Comparison of ENCODE assay signal across 17 cellular contexts in the genomic region with DNA sequence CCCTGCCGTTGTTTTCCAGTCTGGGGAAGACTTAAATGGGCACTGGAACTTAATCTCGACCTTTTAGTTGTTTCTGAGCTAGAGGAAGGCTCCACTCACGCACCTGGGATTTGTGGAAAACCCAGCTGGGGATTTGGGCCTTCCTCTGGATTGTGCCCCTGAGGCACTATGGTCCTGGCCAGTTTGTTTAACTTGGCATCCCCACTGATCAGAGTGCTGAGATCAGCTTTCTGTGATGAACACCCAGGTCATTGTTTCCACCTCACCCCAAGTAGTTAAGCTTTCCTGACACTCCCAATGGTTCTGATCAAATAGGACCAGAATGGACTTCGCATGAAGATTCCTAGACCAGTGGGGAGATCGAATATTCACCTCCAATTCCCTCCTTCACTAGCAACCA. TPM values are rescaled to one million over a fixed set of nuclear protein-coding genes. Genes with fewer than 3 reads are reported as not detected.
DNase-seq lines count a peak whose midpoint lies in the region; ATAC-seq and TF ChIP-seq lines count a peak whose summit lies in the region.
"Had no signal": no experiment of that assay in that cellular context is flagged by ENCODE, and none has a peak within 500 bp of the region (broad histone marks: within the 10 kb centered on the region; RNA-seq: fewer than 3 reads in every experiment).

No MANE protein-coding gene starts in this region.

- intact Hi-C loops in CD14-positive monocyte (cut with micrococcal nuclease) = no loop called here
- intact Hi-C loops in naive thymus-derived CD4-positive, alpha-beta T cell (cut with micrococcal nuclease) = no loop called here

- no peaks in the 10 kb centered on the region for H3K4me1 ChIP-seq in naive thymus-derived CD4-positive, alpha-beta T cell (ENCODE audit: control insufficient read depth in 2 of 2, insufficient read depth in 2 of 2, low read length in 2 of 2)
- H3K4me1 ChIP-seq: Caco-2, HAP-1 had no signal

- H3K4me3 ChIP-seq in naive thymus-derived CD4-positive, alpha-beta T cell (ENCODE audit: low read length) = no peak overlapping the region
- H3K4me3 ChIP-seq: HAP-1 had no signal

- TF ChIP-seq CTCF in CD14-positive monocyte (IDR thresholded peaks at IDR 0.05) = no peak

- peak overlapping the region in 5 of 7 donors; percentile 3 to 82 (median 65) for H3K27ac Mint-ChIP-seq in CD14-positive monocyte
- H3K27ac Mint-ChIP-seq in activated T-helper 17 cell treated with anti-CD3 and anti-CD28 coated beads, Interleukin-2, amount 50 U/mL, for 72 hours = peak overlapping the region; percentile 12
- H3K27ac Mint-ChIP-seq in naive thymus-derived CD4-positive, alpha-beta T cell = peak overlapping the region in 5 of 9 donors; percentile 34 to 78 (median 57)
- no peak overlapping the region for H3K27ac Mint-ChIP-seq in activated naive CD4-positive, alpha-beta T cell treated with anti-CD3 and anti-CD28 coated beads, Interleukin-2, amount 10 ng/mL, durations not matched to agents 7 days and 5 days

- H3K27ac ChIP-seq in naive thymus-derived CD4-positive, alpha-beta T cell (ENCODE audit: low read depth, low read length) = no peak overlapping the region

- H3K27me3 ChIP-seq in naive thymus-derived CD4-positive, alpha-beta T cell (ENCODE audit: control insufficient read depth in 2 of 2, insufficient read depth in 2 of 2, low read length in 2 of 2) = no peaks in the 10 kb centered on the region

- peaks cover 18% of the 10 kb centered on the region for H3K4me1 Mint-ChIP-seq in CD14-positive monocyte
- no peaks in the 10 kb centered on the region for H3K4me1 Mint-ChIP-seq in activated T-helper 17 cell treated with anti-CD3 and anti-CD28 coated beads, Interleukin-2, amount 50 U/mL, for 72 hours
- peaks cover 0 to 20% (median 5%) of the 10 kb centered on the region in 7 donors for H3K4me1 Mint-ChIP-seq in naive thymus-derived CD4-positive, alpha-beta T cell
- no peaks in the 10 kb centered on the region for H3K4me1 Mint-ChIP-seq in activated naive CD4-positive, alpha-beta T cell treated with anti-CD3 and anti-CD28 coated beads, Interleukin-2, amount 10 ng/mL, durations not matched to agents 7 days and 5 days

- H3K9me3 ChIP-seq in naive thymus-derived CD4-positive, alpha-beta T cell (ENCODE audit: control insufficient read depth in 2 of 3, low read length in 3 of 3) = peaks cover 0 to 17% (median 5%) of the 10 kb centered on the region in 3 experiments

- no peak for DNase-seq in CD14-positive monocyte (ENCODE audit: low spot score)
- DNase-seq in naive thymus-derived CD4-positive, alpha-beta T cell = no peak
- DNase-seq in DMS 273 treated with DMSO at 0.1 percent for 48 hours (lab: John Stamatoyannopoulos, UW) = no peak
- no peak for DNase-seq in activated naive CD4-positive, alpha-beta T cell treated with anti-CD3 and anti-CD28 coated beads, Interleukin-2, amount 10 ng/mL, durations not matched to agents 7 days and 5 days
- DNase-seq: C1 segment of cervical spinal cord; Caco-2; CD4-positive, CD25-positive, alpha-beta regulatory T cell; CD8-positive, alpha-beta T cell; DMS79; EL; GDM1; GOT3; HFFc6 had no signal

- ATAC-seq in activated T-helper 17 cell treated with anti-CD3 and anti-CD28 coated beads, Interleukin-2, amount 50 U/mL, for 72 hours (replicated peaks) = no peak
- ATAC-seq in naive thymus-derived CD4-positive, alpha-beta T cell = no peak
- ATAC-seq in GM18519 (IDR thresholded peaks at IDR 0.05; ENCODE audit: low FRiP score, unreplicated experiment) = no peak
- ATAC-seq: CD8-positive, alpha-beta T cell had no signal

- H3K36me3 ChIP-seq in naive thymus-derived CD4-positive, alpha-beta T cell (ENCODE audit: control insufficient read depth in 2 of 3, insufficient read depth in 3 of 3, low read length in 3 of 3) = peaks cover 9 to 71% (median 10%) of the 10 kb centered on the region in 3 experiments
- H3K36me3 ChIP-seq: HAP-1 had no signal

- POLR2A ChIA-PET in naive thymus-derived CD4-positive, alpha-beta T cell (lab: Charles Lee) = interaction anchor here (0.6 kb wide), 1 partner anchor 269 kb away, joined by 3 read pairs; no protein-coding TSS in a partner anchor

- H3K27me3 Mint-ChIP-seq in CD14-positive monocyte (ENCODE audit: low read depth in 3 of 3) = no peaks in the 10 kb centered on the region
- no peaks in the 10 kb centered on the region for H3K27me3 Mint-ChIP-seq in activated T-helper 17 cell treated with anti-CD3 and anti-CD28 coated beads, Interleukin-2, amount 50 U/mL, for 72 hours
- no peaks in the 10 kb centered on the region for H3K27me3 Mint-ChIP-seq in naive thymus-derived CD4-positive, alpha-beta T cell
- no peaks in the 10 kb centered on the region for H3K27me3 Mint-ChIP-seq in activated naive CD4-positive, alpha-beta T cell treated with anti-CD3 and anti-CD28 coated beads, Interleukin-2, amount 10 ng/mL, durations not matched to agents 7 days and 5 days
- H3K27me3 Mint-ChIP-seq: CD4-positive, CD25-positive, alpha-beta regulatory T cell had no signal

- peaks cover 19 to 33% (median 25%) of the 10 kb centered on the region in 7 donors for H3K9me3 Mint-ChIP-seq in CD14-positive monocyte
- peaks cover 13% of the 10 kb centered on the region for H3K9me3 Mint-ChIP-seq in activated T-helper 17 cell treated with anti-CD3 and anti-CD28 coated beads, Interleukin-2, amount 50 U/mL, for 72 hours
- H3K9me3 Mint-ChIP-seq in naive thymus-derived CD4-positive, alpha-beta T cell = peaks cover 0 to 53% (median 25%) of the 10 kb centered on the region in 11 donors
- peaks cover 23% of the 10 kb centered on the region for H3K9me3 Mint-ChIP-seq in activated naive CD4-positive, alpha-beta T cell treated with anti-CD3 and anti-CD28 coated beads, Interleukin-2, amount 10 ng/mL, durations not matched to agents 7 days and 5 days

- no peak overlapping the region for H3K4me3 Mint-ChIP-seq in CD14-positive monocyte
- H3K4me3 Mint-ChIP-seq in activated T-helper 17 cell treated with anti-CD3 and anti-CD28 coated beads, Interleukin-2, amount 50 U/mL, for 72 hours = no peak overlapping the region
- peak overlapping the region in 1 of 10 donors; percentile 6 for H3K4me3 Mint-ChIP-seq in naive thymus-derived CD4-positive, alpha-beta T cell
- no peak overlapping the region for H3K4me3 Mint-ChIP-seq in activated naive CD4-positive, alpha-beta T cell treated with anti-CD3 and anti-CD28 coated beads, Interleukin-2, amount 10 ng/mL, durations not matched to agents 7 days and 5 days
- H3K4me3 Mint-ChIP-seq: CD4-positive, CD25-positive, alpha-beta regulatory T cell; CD8-positive, alpha-beta T cell; HFFc6 had no signal

- H3K36me3 Mint-ChIP-seq in CD14-positive monocyte = peaks cover 82 to 89% of the 10 kb centered on the region in 2 donors
- H3K36me3 Mint-ChIP-seq in activated T-helper 17 cell treated with anti-CD3 and anti-CD28 coated beads, Interleukin-2, amount 50 U/mL, for 72 hours (ENCODE audit: low read depth) = peaks cover 98% of the 10 kb centered on the region
- H3K36me3 Mint-ChIP-seq in naive thymus-derived CD4-positive, alpha-beta T cell = peaks cover 33 to 83% (median 73%) of the 10 kb centered on the region in 5 donors
- H3K36me3 Mint-ChIP-seq in activated naive CD4-positive, alpha-beta T cell treated with anti-CD3 and anti-CD28 coated beads, Interleukin-2, amount 10 ng/mL, durations not matched to agents 7 days and 5 days = peaks cover 70% of the 10 kb centered on the region

- CTCF ChIA-PET in naive thymus-derived CD4-positive, alpha-beta T cell (lab: Charles Lee) = no interaction called here
- CTCF ChIA-PET in activated naive CD4-positive, alpha-beta T cell treated with anti-CD3 and anti-CD28 coated beads, Interleukin-2, amount 10 ng/mL, durations not matched to agents 7 days and 5 days (lab: Charles Lee) = no interaction called here

RNA-seq across cellular contexts. Expression of gene NAP1L5, which starts 20.5 kb away (rescaled TPM):
- under 1 TPM; 0.18 to 0.41 TPM for polyA plus RNA-seq in CD14-positive monocyte
- total RNA-seq in activated T-helper 17 cell treated with anti-CD3 and anti-CD28 coated beads, Interleukin-2, amount 50 U/mL, for 72 hours = 1 to 10 TPM; 2.0 to 4.1 TPM
- total RNA-seq in naive thymus-derived CD4-positive, alpha-beta T cell = 10 to 100 TPM in 1 of 5 experiments, 1 to 10 TPM in 4; 1.4 to 11.7 (median 4.5) TPM
- polyA plus RNA-seq in naive thymus-derived CD4-positive, alpha-beta T cell = 1 to 10 TPM; 1.5 to 3.0 TPM
- total RNA-seq: A673, Caco-2 had no signal
